ENCODE assay signal across 16 cellular contexts in genomic region chr20:1943267-1944002, GRCh38. TPM values are rescaled to one million over a fixed set of nuclear protein-coding genes. Genes with fewer than 3 reads are reported as not detected.
A peak's percentile ranks its signal among the peaks of the same experiment; 100 is the strongest.
DNase-seq lines count a peak whose midpoint lies in the region; ATAC-seq, FAIRE-seq and TF ChIP-seq lines count a peak whose summit lies in the region.
"Had no signal": no experiment of that assay in that cellular context is flagged by ENCODE, and none has a peak within 500 bp of the region (broad histone marks: within the 10 kb centered on the region; RNA-seq: fewer than 3 reads in every experiment).

No MANE protein-coding gene starts in this region.

- H3K4me3 ChIP-seq in cardiac fibroblast (replicated peaks in 1 of 2; ENCODE audit: low read depth in 2 of 2, low read length in 2 of 2), result no peak overlapping the region
- H3K4me3 ChIP-seq in right atrium auricular region, result no peak overlapping the region
- H3K4me3 ChIP-seq in small intestine (ENCODE audit: low read depth in 1 of 2, low read length in 2 of 2), result no peak overlapping the region
- H3K4me3 ChIP-seq: BLaER1 had no signal

- DNase-seq in LoVo (ENCODE audit: low spot score) (peak; percentile 9), cardiac fibroblast (ENCODE audit: low read depth in 2 of 2) (peak; percentile 44 to 65), right atrium auricular region (ENCODE audit: low spot score) (peak; percentile 96), small intestine (peak; percentile 77), NCI-H2081 (lab: John Stamatoyannopoulos, UW) (no peak), NCI-H82 treated with DMSO at 0.1 percent for 48 hours (lab: John Stamatoyannopoulos, UW; ENCODE audit: unreplicated experiment) (no peak)
- DNase-seq: activated naive CD4-positive, alpha-beta T cell treated with Interleukin-2 at 50 U/mL for 16 hours; central memory CD4-positive, alpha-beta T cell; kidney; NCI-H2029; T-helper 1 cell had no signal

- no peak for FAIRE-seq in small intestine (lab: Jason Lieb, UNC)
- FAIRE-seq: GM18507, kidney had no signal

- TF ChIP-seq CTCF in cardiac fibroblast (IDR thresholded peaks at IDR 0.05; ENCODE audit: low read depth, low read length) (no peak), right atrium auricular region (IDR thresholded peaks at IDR 0.05) (no peak)

- H3K27ac ChIP-seq in right atrium auricular region (peak overlapping the region in 1 of 2 donors; percentile 11), small intestine (ENCODE audit: low read depth in 1 of 2, low read length in 1 of 2) (no peak overlapping the region)
- H3K27ac ChIP-seq: BLaER1 had no signal

- ATAC-seq in GM19328 (IDR thresholded peaks at IDR 0.05; ENCODE audit: unreplicated experiment), result no peak
- ATAC-seq in HG02759 (IDR thresholded peaks at IDR 0.05; ENCODE audit: unreplicated experiment), result no peak

- H3K36me3 ChIP-seq in right atrium auricular region, result peaks cover 2% of the 10 kb centered on the region
- H3K36me3 ChIP-seq in small intestine (ENCODE audit: control insufficient read depth in 2 of 2, insufficient read depth in 2 of 2, low read length in 2 of 2), result no peaks in the 10 kb centered on the region
- H3K36me3 ChIP-seq: BLaER1 had no signal

- H3K4me1 ChIP-seq in right atrium auricular region (peaks cover 0 to 64% of the 10 kb centered on the region in 2 donors), small intestine (ENCODE audit: control insufficient read depth in 2 of 2, insufficient read depth in 1 of 2, low read depth in 1 of 2, low read length in 1 of 2) (peaks cover 0 to 2% of the 10 kb centered on the region in 2 donors)

- H3K9me3 ChIP-seq in right atrium auricular region, result no peaks in the 10 kb centered on the region
- no peaks in the 10 kb centered on the region for H3K9me3 ChIP-seq in small intestine (ENCODE audit: control insufficient read depth, low read depth)
- H3K9me3 ChIP-seq: BLaER1 had no signal

- WGBS in small intestine, 3 donors, result 51 to 73% (median 62%) methylated on average over 8 of the region's 8 CpGs

- no peaks in the 10 kb centered on the region for H3K27me3 ChIP-seq in right atrium auricular region
- peaks cover 0 to 2% of the 10 kb centered on the region in 2 donors for H3K27me3 ChIP-seq in small intestine (ENCODE audit: control insufficient read depth in 2 of 2, insufficient read depth in 2 of 2, low read length in 2 of 2)
- H3K27me3 ChIP-seq: BLaER1 had no signal

RNA-seq across cellular contexts. Expression of gene SIRPA, which starts 48.2 kb away (rescaled TPM):
- 10 to 100 TPM; 32.4 to 58.5 TPM for total RNA-seq in right atrium auricular region
- polyA plus RNA-seq in small intestine, result 10 to 100 TPM; 11.4 to 27.0 (median 17.8) TPM

RNA-seq across cellular contexts. Expression of gene PDYN, which starts 50.4 kb away (rescaled TPM):
- total RNA-seq in right atrium auricular region, result not detected
- polyA plus RNA-seq in small intestine, result under 1 TPM in 1 of 3 donors, not detected in 2; 0.01 TPM
- total RNA-seq: fibroblast of lung, kidney had no signal
- polyA plus RNA-seq: fibroblast of lung had no signal

Comparison
In these comparisons a context has a peak if more than half of its experiments do, and no peak if none do; other contexts are left out.
1. DNase-seq: peak in LoVo (single experiment), cardiac fibroblast (2 of 2), right atrium auricular region (single experiment) and small intestine (single experiment); none in NCI-H2081 (0 of 2) and NCI-H82 treated with DMSO at 0.1 percent for 48 hours (single experiment).